In the genomic region with DNA sequence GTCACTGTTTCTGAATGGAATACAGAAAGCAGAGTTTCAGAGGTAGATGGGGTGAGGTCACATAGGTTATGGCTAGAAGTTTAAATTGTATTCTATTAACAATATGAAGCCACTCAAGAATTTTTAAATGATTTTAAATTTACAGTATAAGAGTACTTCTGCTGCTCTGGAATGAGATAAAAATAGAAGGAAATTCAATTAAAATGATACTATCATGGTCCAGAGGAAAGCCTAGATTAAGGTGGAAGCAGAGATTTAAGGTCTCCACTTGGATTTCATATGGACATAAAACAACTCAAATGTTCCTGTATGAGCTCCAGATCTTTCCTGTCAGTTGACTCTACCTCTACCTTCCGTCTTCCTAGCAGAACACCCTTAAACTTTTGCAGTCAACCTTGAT, we compare ENCODE assay signal across 9 cellular contexts.
"Had no signal": no experiment of that assay in that cellular context is flagged by ENCODE, and none has a peak within 500 bp of the region (broad histone marks: within the 10 kb centered on the region; RNA-seq: fewer than 3 reads in every experiment).

No MANE protein-coding gene starts in this region.

- DNase-seq: GM23248, GOT3, H7, H9, HCEC 1CT, HFFc6 had no signal

- H3K4me2 ChIP-seq: GM23338 had no signal

- H2AFZ ChIP-seq: GM23248, GM23338 had no signal

- H3K9ac ChIP-seq: GM23248 had no signal

- H3K27ac ChIP-seq: GM23248 had no signal

- H3K4me3 ChIP-seq: GM23248, GM23338, HAP-1 had no signal

- H3K9me3 ChIP-seq: HAP-1 had no signal

- ATAC-seq: GM23338, HCT116 had no signal
